ENCODE assay signal across 1 cellular context in the genomic region with DNA sequence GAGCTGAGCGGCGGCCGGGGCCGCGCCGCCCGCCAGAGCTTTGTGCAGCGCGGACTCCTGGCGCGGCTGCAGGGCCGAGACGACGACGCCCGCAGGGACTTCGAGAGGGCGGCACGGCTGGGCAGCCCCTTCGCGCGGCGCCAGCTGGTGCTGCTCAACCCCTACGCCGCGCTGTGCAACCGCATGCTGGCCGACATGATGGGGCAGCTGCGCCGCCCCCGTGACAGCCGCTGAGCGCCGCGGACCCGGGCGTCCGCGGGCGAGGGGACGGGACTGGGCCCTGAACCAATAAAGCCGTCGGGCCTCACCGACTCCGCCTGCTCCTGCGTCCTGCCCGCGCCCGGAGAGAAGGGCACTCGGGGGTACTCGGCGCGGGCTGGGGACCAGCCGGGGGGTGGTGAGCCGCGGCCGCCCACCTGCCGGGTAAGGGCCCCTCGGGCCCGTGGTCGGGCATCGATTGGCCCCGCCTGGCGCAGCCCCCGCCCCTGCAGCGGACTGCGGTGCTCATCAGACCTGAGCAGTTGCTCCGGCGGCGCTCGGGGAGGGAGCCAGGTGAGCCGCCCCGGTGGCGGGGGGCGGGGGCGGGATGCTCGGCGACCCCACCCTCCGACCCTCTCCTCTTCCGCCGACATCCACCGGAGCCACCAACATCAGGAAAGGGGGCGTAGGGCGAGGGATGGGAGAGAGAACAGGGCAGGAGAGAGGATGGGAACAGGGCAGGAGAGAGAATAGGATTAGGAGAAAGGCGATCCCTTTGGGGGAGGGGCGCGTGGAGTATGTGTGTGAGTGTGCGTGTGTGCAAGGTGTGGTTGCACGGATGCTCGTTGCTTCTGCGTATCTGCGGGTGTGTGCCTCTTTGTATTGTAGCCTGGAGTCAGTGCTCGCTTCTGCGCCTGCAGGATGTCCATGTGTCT.
TF ChIP-seq lines count a peak whose summit lies in the region.

A gene (plus strand): TSS at position 510 of the 914 bp plus-strand sequence. CDS start 610 bp downstream, outside the sequence.

TF ChIP-seq in H1, 55 proteins besides CTCF, POLR2A, EP300 and RAD21 (continues in another document):
- TF ChIP-seq, protein P1, sequence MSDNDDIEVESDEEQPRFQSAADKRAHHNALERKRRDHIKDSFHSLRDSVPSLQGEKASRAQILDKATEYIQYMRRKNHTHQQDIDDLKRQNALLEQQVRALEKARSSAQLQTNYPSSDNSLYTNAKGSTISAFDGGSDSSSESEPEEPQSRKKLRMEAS (IDR thresholded peaks at IDR 0.05): peak; percentile 56
- TF ChIP-seq TAF1 (IDR thresholded peaks at IDR 0.05; ENCODE audit: low read depth, low read length) (no peak), KDM5A (IDR thresholded peaks at IDR 0.05; ENCODE audit: low read length) (peak; percentile 58; the same call in 1 of the 2 replicates), SIX5 (IDR thresholded peaks at IDR 0.05; ENCODE audit: low read depth, low read length) (no peak), CEBPB (IDR thresholded peaks at IDR 0.05; ENCODE audit: low read depth, low read length) (no peak), RFX5 (IDR thresholded peaks at IDR 0.05; ENCODE audit: borderline replicate concordance, low read depth, low read length) (no peak), POU5F1 (IDR thresholded peaks at IDR 0.05; ENCODE audit: low read depth, low read length) (no peak), NRF1 (IDR thresholded peaks at IDR 0.05; ENCODE audit: low read depth, low read length) (no peak), MAFK (IDR thresholded peaks at IDR 0.05; ENCODE audit: low read depth, low read length) (no peak), BACH1 (IDR thresholded peaks at IDR 0.05; ENCODE audit: low read length) (no peak), SP2 (IDR thresholded peaks at IDR 0.05; ENCODE audit: low read length) (no peak), JUND (IDR thresholded peaks at IDR 0.05; ENCODE audit: low read length) (no peak), BCL11A (IDR thresholded peaks at IDR 0.05; ENCODE audit: low read depth in 2 of 2, low read length in 2 of 2) (no peak), SP4 (IDR thresholded peaks at IDR 0.05; ENCODE audit: low read length) (no peak), CTBP2 (IDR thresholded peaks at IDR 0.05; ENCODE audit: borderline replicate concordance, insufficient read depth, insufficient read length, low read length) (no peak), SIRT6 (IDR thresholded peaks at IDR 0.05; ENCODE audit: low read length) (no peak), TEAD4 (IDR thresholded peaks at IDR 0.05; ENCODE audit: low read depth, low read length) (0 out of 2 replicates have a peak, but pooled peaks have one; percentile 23), TBP (IDR thresholded peaks at IDR 0.05; ENCODE audit: low read depth, low read length) (no peak), GTF2F1 (IDR thresholded peaks at IDR 0.05; ENCODE audit: borderline replicate concordance, low read depth, low read length) (no peak), HDAC6 (IDR thresholded peaks at IDR 0.05; ENCODE audit: low read depth, low read length) (no peak), CREB1 (IDR thresholded peaks at IDR 0.05) (no peak; the same call in 1 of the 2 replicates), CBX5 (IDR thresholded peaks at IDR 0.05; ENCODE audit: low read depth, low read length) (no peak), SRF (IDR thresholded peaks at IDR 0.05; ENCODE audit: low read depth, low read length) (peak; percentile 92), RNF2 (IDR thresholded peaks at IDR 0.05; ENCODE audit: borderline replicate concordance, low read depth, low read length, missing control alignments, poor library complexity, severe bottlenecking) (no peak), YY1 (IDR thresholded peaks at IDR 0.05; ENCODE audit: low read depth, low read length) (peak; percentile 77; the same call in 1 of the 2 replicates), RXRA (IDR thresholded peaks at IDR 0.05; ENCODE audit: insufficient read depth, low read depth, low read length) (0 out of 2 replicates have a peak, but pooled peaks have one; percentile 7), GABPA (IDR thresholded peaks at IDR 0.05; ENCODE audit: borderline replicate concordance, insufficient read depth, low read length) (0 out of 2 replicates have a peak, but pooled peaks have one; percentile 28), KDM1A (IDR thresholded peaks at IDR 0.05; ENCODE audit: borderline replicate concordance, low read length) (no peak), FOSL1 (IDR thresholded peaks at IDR 0.05; ENCODE audit: insufficient read depth, low read depth, low read length) (no peak), KDM4A (IDR thresholded peaks at IDR 0.05; ENCODE audit: low read depth, low read length, severe bottlenecking) (peak; percentile 99), RBBP5 (IDR thresholded peaks at IDR 0.05; ENCODE audit: borderline replicate concordance, low read depth, low read length) (peak; percentile 89), CBX8 (IDR thresholded peaks at IDR 0.05; ENCODE audit: borderline replicate concordance, low read depth, low read length) (no peak), EGR1 (IDR thresholded peaks at IDR 0.05; ENCODE audit: borderline replicate concordance, low read depth, low read length) (peak; percentile 85), HDAC2 (IDR thresholded peaks at IDR 0.05; ENCODE audit: borderline replicate concordance in 1 of 2, low read depth in 2 of 2, low read length in 2 of 2) (peak in 1 of 2 experiments; percentile 74; a peak in 2 of 4 replicates), POLR2AphosphoS5 (IDR thresholded peaks at IDR 0.05; ENCODE audit: low read depth, low read length) (no peak), SP1 (IDR thresholded peaks at IDR 0.05; ENCODE audit: low read depth, low read length) (0 out of 2 replicates have a peak, but pooled peaks have one; percentile 25), SIN3A (conservative IDR thresholded peaks at IDR 0.05 in 1 of 2, IDR thresholded peaks at IDR 0.05 in 1 of 2; ENCODE audit: low read depth in 1 of 2, low read length in 2 of 2) (peak in 1 of 2 experiments; percentile 81; a peak in 3 of 4 replicates), SUZ12 (IDR thresholded peaks at IDR 0.05; ENCODE audit: low read length) (no peak), PHF8 (conservative IDR thresholded peaks at IDR 0.05; ENCODE audit: low read depth, low read length) (peak; percentile 91), BRCA1 (IDR thresholded peaks at IDR 0.05; ENCODE audit: low read depth, low read length) (no peak), EZH2 (IDR thresholded peaks at IDR 0.05; ENCODE audit: low read depth, low read length, severe bottlenecking) (no peak), TAF7 (optimal IDR thresholded peaks at IDR 0.05; ENCODE audit: borderline replicate concordance, low read depth, low read length) (peak; percentile 49), CHD2 (IDR thresholded peaks at IDR 0.05; ENCODE audit: low read length) (no peak), SAP30 (IDR thresholded peaks at IDR 0.05; ENCODE audit: insufficient read depth, insufficient replicate concordance, low read length) (peak; percentile 93), JUN (IDR thresholded peaks at IDR 0.05; ENCODE audit: low read depth, low read length) (no peak), ZNF274 (IDR thresholded peaks at IDR 0.05; ENCODE audit: borderline replicate concordance, extremely low read depth, low read length) (no peak), CHD1 (IDR thresholded peaks at IDR 0.05; ENCODE audit: low read depth, low read length) (no peak), ASH2L (IDR thresholded peaks at IDR 0.05; ENCODE audit: low read length) (peak; percentile 96)
- TF ChIP-seq, protein P2, sequence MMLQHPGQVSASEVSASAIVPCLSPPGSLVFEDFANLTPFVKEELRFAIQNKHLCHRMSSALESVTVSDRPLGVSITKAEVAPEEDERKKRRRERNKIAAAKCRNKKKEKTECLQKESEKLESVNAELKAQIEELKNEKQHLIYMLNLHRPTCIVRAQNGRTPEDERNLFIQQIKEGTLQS (IDR thresholded peaks at IDR 0.05; ENCODE audit: insufficient read depth, low read depth, low read length): no peak
- TF ChIP-seq, protein P3, sequence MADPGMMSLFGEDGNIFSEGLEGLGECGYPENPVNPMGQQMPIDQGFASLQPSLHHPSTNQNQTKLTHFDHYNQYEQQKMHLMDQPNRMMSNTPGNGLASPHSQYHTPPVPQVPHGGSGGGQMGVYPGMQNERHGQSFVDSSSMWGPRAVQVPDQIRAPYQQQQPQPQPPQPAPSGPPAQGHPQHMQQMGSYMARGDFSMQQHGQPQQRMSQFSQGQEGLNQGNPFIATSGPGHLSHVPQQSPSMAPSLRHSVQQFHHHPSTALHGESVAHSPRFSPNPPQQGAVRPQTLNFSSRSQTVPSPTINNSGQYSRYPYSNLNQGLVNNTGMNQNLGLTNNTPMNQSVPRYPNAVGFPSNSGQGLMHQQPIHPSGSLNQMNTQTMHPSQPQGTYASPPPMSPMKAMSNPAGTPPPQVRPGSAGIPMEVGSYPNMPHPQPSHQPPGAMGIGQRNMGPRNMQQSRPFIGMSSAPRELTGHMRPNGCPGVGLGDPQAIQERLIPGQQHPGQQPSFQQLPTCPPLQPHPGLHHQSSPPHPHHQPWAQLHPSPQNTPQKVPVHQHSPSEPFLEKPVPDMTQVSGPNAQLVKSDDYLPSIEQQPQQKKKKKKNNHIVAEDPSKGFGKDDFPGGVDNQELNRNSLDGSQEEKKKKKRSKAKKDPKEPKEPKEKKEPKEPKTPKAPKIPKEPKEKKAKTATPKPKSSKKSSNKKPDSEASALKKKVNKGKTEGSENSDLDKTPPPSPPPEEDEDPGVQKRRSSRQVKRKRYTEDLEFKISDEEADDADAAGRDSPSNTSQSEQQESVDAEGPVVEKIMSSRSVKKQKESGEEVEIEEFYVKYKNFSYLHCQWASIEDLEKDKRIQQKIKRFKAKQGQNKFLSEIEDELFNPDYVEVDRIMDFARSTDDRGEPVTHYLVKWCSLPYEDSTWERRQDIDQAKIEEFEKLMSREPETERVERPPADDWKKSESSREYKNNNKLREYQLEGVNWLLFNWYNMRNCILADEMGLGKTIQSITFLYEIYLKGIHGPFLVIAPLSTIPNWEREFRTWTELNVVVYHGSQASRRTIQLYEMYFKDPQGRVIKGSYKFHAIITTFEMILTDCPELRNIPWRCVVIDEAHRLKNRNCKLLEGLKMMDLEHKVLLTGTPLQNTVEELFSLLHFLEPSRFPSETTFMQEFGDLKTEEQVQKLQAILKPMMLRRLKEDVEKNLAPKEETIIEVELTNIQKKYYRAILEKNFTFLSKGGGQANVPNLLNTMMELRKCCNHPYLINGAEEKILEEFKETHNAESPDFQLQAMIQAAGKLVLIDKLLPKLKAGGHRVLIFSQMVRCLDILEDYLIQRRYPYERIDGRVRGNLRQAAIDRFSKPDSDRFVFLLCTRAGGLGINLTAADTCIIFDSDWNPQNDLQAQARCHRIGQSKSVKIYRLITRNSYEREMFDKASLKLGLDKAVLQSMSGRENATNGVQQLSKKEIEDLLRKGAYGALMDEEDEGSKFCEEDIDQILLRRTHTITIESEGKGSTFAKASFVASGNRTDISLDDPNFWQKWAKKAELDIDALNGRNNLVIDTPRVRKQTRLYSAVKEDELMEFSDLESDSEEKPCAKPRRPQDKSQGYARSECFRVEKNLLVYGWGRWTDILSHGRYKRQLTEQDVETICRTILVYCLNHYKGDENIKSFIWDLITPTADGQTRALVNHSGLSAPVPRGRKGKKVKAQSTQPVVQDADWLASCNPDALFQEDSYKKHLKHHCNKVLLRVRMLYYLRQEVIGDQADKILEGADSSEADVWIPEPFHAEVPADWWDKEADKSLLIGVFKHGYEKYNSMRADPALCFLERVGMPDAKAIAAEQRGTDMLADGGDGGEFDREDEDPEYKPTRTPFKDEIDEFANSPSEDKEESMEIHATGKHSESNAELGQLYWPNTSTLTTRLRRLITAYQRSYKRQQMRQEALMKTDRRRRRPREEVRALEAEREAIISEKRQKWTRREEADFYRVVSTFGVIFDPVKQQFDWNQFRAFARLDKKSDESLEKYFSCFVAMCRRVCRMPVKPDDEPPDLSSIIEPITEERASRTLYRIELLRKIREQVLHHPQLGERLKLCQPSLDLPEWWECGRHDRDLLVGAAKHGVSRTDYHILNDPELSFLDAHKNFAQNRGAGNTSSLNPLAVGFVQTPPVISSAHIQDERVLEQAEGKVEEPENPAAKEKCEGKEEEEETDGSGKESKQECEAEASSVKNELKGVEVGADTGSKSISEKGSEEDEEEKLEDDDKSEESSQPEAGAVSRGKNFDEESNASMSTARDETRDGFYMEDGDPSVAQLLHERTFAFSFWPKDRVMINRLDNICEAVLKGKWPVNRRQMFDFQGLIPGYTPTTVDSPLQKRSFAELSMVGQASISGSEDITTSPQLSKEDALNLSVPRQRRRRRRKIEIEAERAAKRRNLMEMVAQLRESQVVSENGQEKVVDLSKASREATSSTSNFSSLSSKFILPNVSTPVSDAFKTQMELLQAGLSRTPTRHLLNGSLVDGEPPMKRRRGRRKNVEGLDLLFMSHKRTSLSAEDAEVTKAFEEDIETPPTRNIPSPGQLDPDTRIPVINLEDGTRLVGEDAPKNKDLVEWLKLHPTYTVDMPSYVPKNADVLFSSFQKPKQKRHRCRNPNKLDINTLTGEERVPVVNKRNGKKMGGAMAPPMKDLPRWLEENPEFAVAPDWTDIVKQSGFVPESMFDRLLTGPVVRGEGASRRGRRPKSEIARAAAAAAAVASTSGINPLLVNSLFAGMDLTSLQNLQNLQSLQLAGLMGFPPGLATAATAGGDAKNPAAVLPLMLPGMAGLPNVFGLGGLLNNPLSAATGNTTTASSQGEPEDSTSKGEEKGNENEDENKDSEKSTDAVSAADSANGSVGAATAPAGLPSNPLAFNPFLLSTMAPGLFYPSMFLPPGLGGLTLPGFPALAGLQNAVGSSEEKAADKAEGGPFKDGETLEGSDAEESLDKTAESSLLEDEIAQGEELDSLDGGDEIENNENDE (IDR thresholded peaks at IDR 0.05; ENCODE audit: insufficient replicate concordance, low read length): no peak
- TF ChIP-seq, protein P4, sequence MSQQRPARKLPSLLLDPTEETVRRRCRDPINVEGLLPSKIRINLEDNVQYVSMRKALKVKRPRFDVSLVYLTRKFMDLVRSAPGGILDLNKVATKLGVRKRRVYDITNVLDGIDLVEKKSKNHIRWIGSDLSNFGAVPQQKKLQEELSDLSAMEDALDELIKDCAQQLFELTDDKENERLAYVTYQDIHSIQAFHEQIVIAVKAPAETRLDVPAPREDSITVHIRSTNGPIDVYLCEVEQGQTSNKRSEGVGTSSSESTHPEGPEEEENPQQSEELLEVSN (IDR thresholded peaks at IDR 0.05): peak; percentile 52
- TF ChIP-seq, protein P5, sequence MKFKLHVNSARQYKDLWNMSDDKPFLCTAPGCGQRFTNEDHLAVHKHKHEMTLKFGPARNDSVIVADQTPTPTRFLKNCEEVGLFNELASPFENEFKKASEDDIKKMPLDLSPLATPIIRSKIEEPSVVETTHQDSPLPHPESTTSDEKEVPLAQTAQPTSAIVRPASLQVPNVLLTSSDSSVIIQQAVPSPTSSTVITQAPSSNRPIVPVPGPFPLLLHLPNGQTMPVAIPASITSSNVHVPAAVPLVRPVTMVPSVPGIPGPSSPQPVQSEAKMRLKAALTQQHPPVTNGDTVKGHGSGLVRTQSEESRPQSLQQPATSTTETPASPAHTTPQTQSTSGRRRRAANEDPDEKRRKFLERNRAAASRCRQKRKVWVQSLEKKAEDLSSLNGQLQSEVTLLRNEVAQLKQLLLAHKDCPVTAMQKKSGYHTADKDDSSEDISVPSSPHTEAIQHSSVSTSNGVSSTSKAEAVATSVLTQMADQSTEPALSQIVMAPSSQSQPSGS (IDR thresholded peaks at IDR 0.05; ENCODE audit: low read length): no peak
- TF ChIP-seq, protein P6, sequence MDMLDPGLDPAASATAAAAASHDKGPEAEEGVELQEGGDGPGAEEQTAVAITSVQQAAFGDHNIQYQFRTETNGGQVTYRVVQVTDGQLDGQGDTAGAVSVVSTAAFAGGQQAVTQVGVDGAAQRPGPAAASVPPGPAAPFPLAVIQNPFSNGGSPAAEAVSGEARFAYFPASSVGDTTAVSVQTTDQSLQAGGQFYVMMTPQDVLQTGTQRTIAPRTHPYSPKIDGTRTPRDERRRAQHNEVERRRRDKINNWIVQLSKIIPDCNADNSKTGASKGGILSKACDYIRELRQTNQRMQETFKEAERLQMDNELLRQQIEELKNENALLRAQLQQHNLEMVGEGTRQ (IDR thresholded peaks at IDR 0.05; ENCODE audit: low read length): no peak
